In the genomic region with DNA sequence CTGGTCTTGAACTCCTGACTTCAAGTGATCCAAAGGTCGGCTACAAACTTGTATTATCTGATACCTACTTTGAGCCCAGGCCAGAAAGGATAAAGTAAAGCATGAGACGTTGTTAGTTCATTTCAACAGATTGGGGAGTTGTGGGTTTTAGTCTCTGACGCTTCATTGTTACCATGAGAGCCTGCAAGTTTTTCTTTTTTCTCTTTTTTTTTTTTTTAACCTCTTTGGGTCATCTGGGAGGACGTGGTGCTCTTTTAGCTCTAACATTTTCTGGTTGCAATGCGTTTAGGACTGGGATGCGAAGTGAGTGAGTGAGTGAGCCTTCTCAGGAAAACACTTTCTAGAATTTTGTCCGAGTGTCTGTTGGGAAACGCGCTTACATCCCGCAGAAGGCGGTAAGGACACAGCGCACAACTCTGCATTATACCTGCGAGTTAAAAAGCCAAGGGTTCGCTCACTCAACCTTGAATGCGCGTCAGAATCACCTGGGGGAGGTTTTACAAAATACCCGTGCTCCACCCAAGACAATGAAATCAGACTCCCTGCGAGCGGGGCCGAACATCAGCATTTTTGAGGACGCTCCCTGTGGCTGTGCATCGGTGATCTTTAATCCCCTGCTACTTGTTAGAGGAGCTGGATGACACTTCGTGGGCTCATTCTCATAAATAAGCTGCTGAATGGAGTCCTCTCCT, we compare ENCODE assay signal across 8 cellular contexts. TPM values are rescaled to one million over a fixed set of nuclear protein-coding genes. Genes with fewer than 3 reads are reported as not detected.
A peak's percentile ranks its signal among the peaks of the same experiment; 100 is the strongest.
DNase-seq lines count a peak whose midpoint lies in the region; ATAC-seq and TF ChIP-seq lines count a peak whose summit lies in the region.

No MANE protein-coding gene starts in this region.

- no peaks in the 10 kb centered on the region for H3K9me3 Mint-ChIP-seq in natural killer cell treated with Interleukin-12 subunit alpha and Interleukin-12 subunit beta and Interleukin-15 and Interleukin-18, amount 100 ng/mL, for 72 hours

- peaks cover 6% of the 10 kb centered on the region for H3K36me3 Mint-ChIP-seq in natural killer cell treated with Interleukin-12 subunit alpha and Interleukin-12 subunit beta and Interleukin-15 and Interleukin-18, amount 100 ng/mL, for 72 hours

- H3K4me3 ChIP-seq in WI38 (ENCODE audit: low read depth, low read length) (peak overlapping the region; percentile 70), epithelial cell of proximal tubule (ENCODE audit: low read depth, low read length) (peak overlapping the region; percentile 78)

- ATAC-seq in GM21723 (IDR thresholded peaks at IDR 0.05; ENCODE audit: unreplicated experiment) (peak; percentile 10), HG03196 (IDR thresholded peaks at IDR 0.05; ENCODE audit: unreplicated experiment) (no peak), HG03097 (IDR thresholded peaks at IDR 0.05; ENCODE audit: low FRiP score, unreplicated experiment) (no peak)
- peak in 1 of 2 donors; percentile 8 for ATAC-seq in natural killer cell treated with Interleukin-12 subunit alpha and Interleukin-12 subunit beta and Interleukin-15 and Interleukin-18, amount 100 ng/mL, for 72 hours

- peak overlapping the region; percentile 97 for H3K4me3 Mint-ChIP-seq in natural killer cell treated with Interleukin-12 subunit alpha and Interleukin-12 subunit beta and Interleukin-15 and Interleukin-18, amount 100 ng/mL, for 72 hours

- peaks cover 30 to 38% of the 10 kb centered on the region in 2 donors for H3K4me1 Mint-ChIP-seq in natural killer cell treated with Interleukin-12 subunit alpha and Interleukin-12 subunit beta and Interleukin-15 and Interleukin-18, amount 100 ng/mL, for 72 hours (ENCODE audit: low read depth in 2 of 2)

- TF ChIP-seq CTCF in WI38 (IDR thresholded peaks at IDR 0.05; ENCODE audit: low read depth, low read length) (no peak), epithelial cell of proximal tubule (conservative IDR thresholded peaks at IDR 0.05; ENCODE audit: low read depth, low read length) (peak; percentile 68)

- peak overlapping the region; percentile 80 to 89 for H3K27ac Mint-ChIP-seq in natural killer cell treated with Interleukin-12 subunit alpha and Interleukin-12 subunit beta and Interleukin-15 and Interleukin-18, amount 100 ng/mL, for 72 hours

- H3K27me3 Mint-ChIP-seq in natural killer cell treated with Interleukin-12 subunit alpha and Interleukin-12 subunit beta and Interleukin-15 and Interleukin-18, amount 100 ng/mL, for 72 hours, result no peaks in the 10 kb centered on the region

- DNase-seq in AG08395 (ENCODE audit: low spot score) (peak; percentile 14), epithelial cell of proximal tubule (ENCODE audit: low read depth) (no peak), D341Med (ENCODE audit: low spot score) (no peak)
- no peak for DNase-seq in natural killer cell treated with Interleukin-12 subunit alpha and Interleukin-12 subunit beta and Interleukin-15 and Interleukin-18, amount 100 ng/mL, for 72 hours (ENCODE audit: low spot score)

RNA-seq across cellular contexts. Expression of gene RNF135, which starts 0.7 kb away (rescaled TPM):
- 12.2 and 15.3 TPM in 2 replicates for total RNA-seq in epithelial cell of proximal tubule
- total RNA-seq in natural killer cell treated with Interleukin-12 subunit alpha and Interleukin-12 subunit beta and Interleukin-15 and Interleukin-18, amount 100 ng/mL, for 72 hours, result 1 to 10 TPM; 6.4 to 8.7 TPM

RNA-seq across cellular contexts. Expression of gene ADAP2, which starts 48.4 kb away (rescaled TPM):
- 4.6 and 5.1 TPM in 2 replicates for total RNA-seq in epithelial cell of proximal tubule
- 1 to 10 TPM in 1 of 2 donors, under 1 TPM in 1; 0.76 to 1.1 TPM for total RNA-seq in natural killer cell treated with Interleukin-12 subunit alpha and Interleukin-12 subunit beta and Interleukin-15 and Interleukin-18, amount 100 ng/mL, for 72 hours
